8 cellular contexts compared by ENCODE assay signal in the genomic region with DNA sequence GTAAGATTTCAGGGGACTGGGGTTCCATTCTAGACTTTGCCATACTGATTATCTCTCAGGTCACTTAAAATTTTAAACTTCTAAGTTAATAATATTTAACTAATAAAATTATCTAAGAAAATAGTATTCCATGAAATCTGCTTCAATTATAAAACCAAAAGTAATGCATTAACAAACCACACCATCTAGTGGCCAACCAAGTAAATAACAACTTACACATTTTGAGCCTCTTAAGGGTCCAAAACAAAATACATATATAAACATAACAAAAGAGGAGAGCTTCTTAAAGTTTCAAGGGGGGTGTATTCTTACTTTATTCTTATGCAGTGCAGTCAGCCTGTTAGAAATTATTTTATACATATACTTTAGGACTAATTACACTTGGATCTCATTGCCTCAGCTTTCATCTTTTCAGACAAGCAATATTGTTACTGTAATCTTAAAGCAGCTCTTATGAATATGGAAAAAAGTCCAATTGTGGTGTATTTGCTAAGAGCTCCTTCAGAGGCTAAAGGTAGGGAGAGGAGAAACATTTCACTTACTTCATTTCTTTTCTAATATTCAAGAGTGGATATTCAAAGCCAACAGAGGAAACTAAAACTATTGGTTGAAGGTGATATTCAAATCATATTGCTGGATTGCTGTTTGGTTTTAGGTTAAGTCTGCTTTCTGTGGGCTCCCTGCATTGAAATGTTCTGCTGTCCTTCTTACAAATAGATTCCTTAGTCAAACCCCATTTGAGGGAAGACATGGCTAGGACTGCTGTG.
DNase-seq lines count a peak whose midpoint lies in the region; ATAC-seq and TF ChIP-seq lines count a peak whose summit lies in the region.

No MANE protein-coding gene starts in this region.

- peaks cover 4% of the 10 kb centered on the region for H3K79me1 ChIP-seq in mesenchymal stem cell (replicated peaks; ENCODE audit: low read length, poor library complexity, severe bottlenecking)

- no peak overlapping the region for H3K27ac ChIP-seq in mesenchymal stem cell (ENCODE audit: low read length, poor library complexity, severe bottlenecking)

- no peak overlapping the region for H3K4me3 ChIP-seq in mesenchymal stem cell (ENCODE audit: insufficient read depth in 1 of 2, low read depth in 1 of 2, low read length in 2 of 2)

- H2BK120ac ChIP-seq in mesenchymal stem cell (ENCODE audit: low read depth, low read length), result no peak overlapping the region

- no peak overlapping the region for H2AFZ ChIP-seq in mesenchymal stem cell (ENCODE audit: low read depth, low read length)

- no peak overlapping the region for H3K18ac ChIP-seq in mesenchymal stem cell (ENCODE audit: low read depth in 1 of 2, low read length in 2 of 2)

- no peak overlapping the region for H3K14ac ChIP-seq in mesenchymal stem cell (ENCODE audit: low read length in 2 of 2)

- H3K9ac ChIP-seq in mesenchymal stem cell (ENCODE audit: low read length), result peak overlapping the region; percentile 43

- H3K4me2 ChIP-seq in mesenchymal stem cell (ENCODE audit: low read length, poor library complexity, severe bottlenecking), result no peak overlapping the region

- ATAC-seq in GM18499 (IDR thresholded peaks at IDR 0.05; ENCODE audit: insufficient read depth, unreplicated experiment) (peak; percentile 27), HG02852 (IDR thresholded peaks at IDR 0.05; ENCODE audit: unreplicated experiment) (peak; percentile 37), sciatic nerve (no peak)

- H4K8ac ChIP-seq in mesenchymal stem cell (ENCODE audit: low read length), result no peak overlapping the region

- DNase-seq in AG09319 (ENCODE audit: extremely low read depth, low read depth) (peak; percentile 2), NCI-H345 treated with DMSO at 0.1 percent for 48 hours (lab: John Stamatoyannopoulos, UW; ENCODE audit: unreplicated experiment) (peak; percentile 8), mesenchymal stem cell (peak; percentile 49), sciatic nerve (ENCODE audit: low spot score) (no peak)
- peak; percentile 20 for DNase-seq in central memory CD4-positive, alpha-beta T cell
- DNase-seq in stimulated activated CD4-positive, alpha-beta T cell treated with anti-CD3 and anti-CD28 coated beads, Interleukin-4, amount 100 ng/mL, for 24 hours, result no peak

- H3K9me3 ChIP-seq in mesenchymal stem cell (ENCODE audit: control insufficient read depth, low read length), result no peaks in the 10 kb centered on the region

- no peak overlapping the region for H3K4ac ChIP-seq in mesenchymal stem cell (ENCODE audit: low read depth in 1 of 2, low read length in 2 of 2)

- H3K23ac ChIP-seq in mesenchymal stem cell (ENCODE audit: low read length in 2 of 2), result no peak overlapping the region

- H2BK12ac ChIP-seq in mesenchymal stem cell (ENCODE audit: low read length in 2 of 2), result no peak overlapping the region

- intact Hi-C loops in sciatic nerve (cut with DNase I), result no loop called here

- H2BK5ac ChIP-seq in mesenchymal stem cell (ENCODE audit: low read depth, low read length, poor library complexity, severe bottlenecking), result no peak overlapping the region

- H4K91ac ChIP-seq in mesenchymal stem cell (ENCODE audit: low read length), result no peak overlapping the region

- no peak overlapping the region for H2AK5ac ChIP-seq in mesenchymal stem cell (ENCODE audit: low read length, severe bottlenecking)

- H2BK15ac ChIP-seq in mesenchymal stem cell (ENCODE audit: low read depth, poor library complexity, severe bottlenecking), result no peak overlapping the region

- peaks cover 0 to 24% of the 10 kb centered on the region in 2 experiments for H3K36me3 ChIP-seq in mesenchymal stem cell (ENCODE audit: control insufficient read depth in 1 of 2, insufficient read depth in 2 of 2, low read depth in 1 of 2, low read length in 2 of 2)

- H3K27me3 ChIP-seq in mesenchymal stem cell (ENCODE audit: control insufficient read depth in 1 of 2, insufficient read depth in 1 of 2, low read length in 2 of 2), result no peaks in the 10 kb centered on the region

- peak; percentile 61 for TF ChIP-seq CTCF in AG09319 (IDR thresholded peaks at IDR 0.05; ENCODE audit: low read depth, low read length)

- H3K4me1 ChIP-seq in mesenchymal stem cell (ENCODE audit: control insufficient read depth, insufficient read depth, low read depth, low read length), result no peaks in the 10 kb centered on the region

Comparison
In these comparisons a context has a peak if more than half of its experiments do, and no peak if none do; other contexts are left out.
1. DNase-seq: peak in AG09319 (single experiment), NCI-H345 treated with DMSO at 0.1 percent for 48 hours (single experiment), central memory CD4-positive, alpha-beta T cell (single experiment) and mesenchymal stem cell (single experiment); none in sciatic nerve (single experiment) and stimulated activated CD4-positive, alpha-beta T cell treated with anti-CD3 and anti-CD28 coated beads, Interleukin-4, amount 100 ng/mL, for 24 hours (single experiment).